In the genomic region with DNA sequence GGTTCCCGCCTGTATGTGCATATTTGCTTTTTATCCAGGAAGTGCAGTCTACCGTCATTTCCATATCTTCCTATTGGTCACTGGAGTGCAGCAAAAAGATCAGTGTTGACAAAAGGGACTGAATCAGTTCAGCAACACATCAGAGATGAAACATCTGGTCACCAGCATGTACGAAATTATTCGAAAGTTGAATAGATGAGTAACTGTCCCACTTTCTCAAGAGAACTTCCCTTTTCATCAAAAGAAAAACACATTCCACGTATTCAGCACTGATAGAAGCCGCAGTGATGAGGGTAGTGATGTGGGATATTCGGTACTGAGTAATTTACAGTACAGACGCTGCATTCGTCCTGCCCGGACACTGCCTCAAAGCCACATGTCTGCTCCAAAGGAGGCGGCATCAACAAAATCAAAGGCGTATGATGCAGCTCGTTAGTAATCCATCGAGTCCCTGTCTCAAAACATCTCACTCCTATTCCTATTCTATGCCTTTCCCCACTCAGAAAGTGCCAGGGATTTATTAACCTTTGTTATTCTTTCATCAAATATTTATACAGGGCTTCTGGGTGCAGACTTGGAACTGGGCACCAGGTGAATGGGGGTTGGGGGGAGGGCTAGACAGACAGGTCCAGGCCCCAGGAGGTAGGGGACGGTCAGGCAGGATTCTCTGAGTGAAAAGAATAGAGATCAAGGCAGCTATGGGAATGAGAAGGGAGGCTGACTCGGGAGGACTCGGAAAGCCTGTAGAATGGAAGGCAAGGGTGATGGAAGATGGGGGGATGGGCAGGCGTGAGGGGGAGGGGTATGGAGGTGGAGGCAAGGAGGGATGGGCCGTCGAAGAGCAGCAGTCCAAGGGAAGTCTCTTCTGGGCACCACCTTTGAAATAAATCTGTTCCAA, we compare ENCODE assay signal across 10 cellular contexts.
DNase-seq lines count a peak whose midpoint lies in the region; TF ChIP-seq lines count a peak whose summit lies in the region.
"Had no signal": no experiment of that assay in that cellular context is flagged by ENCODE, and none has a peak within 500 bp of the region (broad histone marks: within the 10 kb centered on the region; RNA-seq: fewer than 3 reads in every experiment).

No MANE protein-coding gene starts in this region.

- H3K27me3 Mint-ChIP-seq in Calu3 (ENCODE audit: unreplicated experiment), result no peaks in the 10 kb centered on the region

- H3K9me3 ChIP-seq in OCI-LY3 (ENCODE audit: insufficient read depth, low read length) (no peaks in the 10 kb centered on the region), esophagus squamous epithelium (no peaks in the 10 kb centered on the region), neuronal stem cell (replicated peaks in 1 of 2; ENCODE audit: control insufficient read depth in 2 of 2, insufficient read depth in 1 of 2, low read depth in 1 of 2, low read length in 2 of 2) (no peaks in the 10 kb centered on the region)

- H3K9ac ChIP-seq in OCI-LY3 (ENCODE audit: low read length), result no peak overlapping the region
- no peak overlapping the region for H3K9ac ChIP-seq in neuronal stem cell (ENCODE audit: low read depth, low read length, poor library complexity)

- 50 to 59% methylated on average over 20 of the region's 20 CpGs for WGBS in esophagus squamous epithelium, 2 donors
- no CpG with 5 or more reads among the region's 20 CpGs for WGBS in neuronal stem cell (ENCODE audit: extremely low coverage in 2 of 2, insufficient read length in 2 of 2, insufficient replicate concordance in 1 of 2), 2 donors

- DNase-seq in Calu3 (no peak), esophagus squamous epithelium (lab: John Stamatoyannopoulos, UW) (no peak), neuronal stem cell (ENCODE audit: low spot score) (no peak), DMS79 (lab: John Stamatoyannopoulos, UW) (no peak), NCI-H2107 treated with DMSO at 0.1 percent for 48 hours (lab: John Stamatoyannopoulos, UW; ENCODE audit: unreplicated experiment) (no peak), COLO829 (ENCODE audit: low spot score) (no peak)
- no peak for DNase-seq in central memory CD4-positive, alpha-beta T cell
- DNase-seq: activated CD4-positive, alpha-beta T cell treated with anti-CD3 and anti-CD28 coated beads for 4 hours; effector memory CD8-positive, alpha-beta T cell had no signal

- H2BK15ac ChIP-seq in neuronal stem cell (ENCODE audit: low read length), result no peak overlapping the region

- H3K4me3 Mint-ChIP-seq in Calu3 (ENCODE audit: low read depth, unreplicated experiment), result no peak overlapping the region
- H3K4me3 Mint-ChIP-seq: effector memory CD8-positive, alpha-beta T cell had no signal

- H2BK5ac ChIP-seq in neuronal stem cell (ENCODE audit: low read length), result no peak overlapping the region

- H3K23ac ChIP-seq in neuronal stem cell (ENCODE audit: low read depth, low read length, poor library complexity), result no peak overlapping the region

- no peak overlapping the region for H4K8ac ChIP-seq in neuronal stem cell (ENCODE audit: low read depth, low read length)

- no peaks in the 10 kb centered on the region for H3K36me3 ChIP-seq in OCI-LY3 (replicated peaks; ENCODE audit: low read depth, low read length)
- H3K36me3 ChIP-seq in esophagus squamous epithelium, result no peaks in the 10 kb centered on the region
- no peaks in the 10 kb centered on the region for H3K36me3 ChIP-seq in neuronal stem cell (replicated peaks in 1 of 2; ENCODE audit: control insufficient read depth in 2 of 2, insufficient read depth in 2 of 2, low read length in 2 of 2)

- no peak overlapping the region for H3K4me3 ChIP-seq in OCI-LY3 (ENCODE audit: low read length)
- H3K4me3 ChIP-seq in esophagus squamous epithelium, result peak overlapping the region in 1 of 4 donors; percentile 6
- no peak overlapping the region for H3K4me3 ChIP-seq in neuronal stem cell (ENCODE audit: low read length in 2 of 2)

- intact Hi-C loops in Calu3 (cut with micrococcal nuclease; ENCODE audit: unreplicated experiment) (no loop called here), esophagus squamous epithelium (cut with DNase I) (no loop called here)

- CTCF ChIA-PET in Calu3 (lab: Charles Lee), result interaction anchor here (0.7 to 1.2 kb wide), 9 partner anchors 17 to 229 kb away, joined by 3 to 13 read pairs (median 5); no protein-coding TSS in a partner anchor

- TF ChIP-seq CTCF in Calu3 (IDR thresholded peaks at IDR 0.05; ENCODE audit: unreplicated experiment) (no peak), OCI-LY3 (IDR thresholded peaks at IDR 0.05; ENCODE audit: low read depth, low read length) (no peak), esophagus squamous epithelium (IDR thresholded peaks at IDR 0.05) (no peak)

- peak overlapping the region; percentile 49 for H2AK5ac ChIP-seq in neuronal stem cell (ENCODE audit: low read depth, low read length)

- H3K27ac ChIP-seq in OCI-LY3 (ENCODE audit: low read length) (no peak overlapping the region), esophagus squamous epithelium (peak overlapping the region in 3 of 4 donors; percentile 73 to 79 (median 78)), neuronal stem cell (replicated peaks; ENCODE audit: low read length) (peak overlapping the region; percentile 72)

- H2AFZ ChIP-seq in OCI-LY3 (ENCODE audit: low read depth, low read length) (no peak overlapping the region), neuronal stem cell (ENCODE audit: low read length) (no peak overlapping the region)

- H3K27ac Mint-ChIP-seq in Calu3 (ENCODE audit: unreplicated experiment), result peak overlapping the region; percentile 11
- H3K27ac Mint-ChIP-seq: effector memory CD8-positive, alpha-beta T cell had no signal

- H4K91ac ChIP-seq in neuronal stem cell (ENCODE audit: low read depth, low read length, poor library complexity), result no peak overlapping the region

- no peak overlapping the region for H3K18ac ChIP-seq in neuronal stem cell (ENCODE audit: low read length)

- no peaks in the 10 kb centered on the region for H4K20me1 ChIP-seq in OCI-LY3 (ENCODE audit: insufficient read depth, low read length)

- H3K9me3 Mint-ChIP-seq in Calu3 (ENCODE audit: low read depth, unreplicated experiment), result no peaks in the 10 kb centered on the region
- H3K9me3 Mint-ChIP-seq: effector memory CD8-positive, alpha-beta T cell had no signal

- peak overlapping the region; percentile 11; the same call in 1 of the 2 replicates for H3K4me2 ChIP-seq in OCI-LY3 (ENCODE audit: low read length)
- H3K4me2 ChIP-seq in neuronal stem cell (ENCODE audit: insufficient read depth, low read length, poor library complexity, severe bottlenecking), result no peak overlapping the region

- BruUV-seq in Calu3 (replicated peaks; lab: Mats Ljungman, UMichigan), result no TSS peak

- no peak overlapping the region for H2BK120ac ChIP-seq in neuronal stem cell (ENCODE audit: low read depth, low read length)

- H3K4me1 Mint-ChIP-seq in Calu3 (ENCODE audit: low read depth, unreplicated experiment), result peaks cover 16% of the 10 kb centered on the region

- H3K4me1 ChIP-seq in OCI-LY3 (ENCODE audit: low read length), result peaks cover 11% of the 10 kb centered on the region
- H3K4me1 ChIP-seq in esophagus squamous epithelium, result peaks cover 3 to 19% (median 4%) of the 10 kb centered on the region in 3 donors
- H3K4me1 ChIP-seq in neuronal stem cell (ENCODE audit: control insufficient read depth in 2 of 2, insufficient read depth in 1 of 2, low read depth in 1 of 2, low read length in 2 of 2), result peaks cover 1 to 17% of the 10 kb centered on the region in 2 donors

- H2BK12ac ChIP-seq in neuronal stem cell (ENCODE audit: low read length), result peak overlapping the region; percentile 60

- peak overlapping the region; percentile 45 for H3K4ac ChIP-seq in neuronal stem cell (ENCODE audit: low read length)

- no peaks in the 10 kb centered on the region for H3K36me3 Mint-ChIP-seq in Calu3 (ENCODE audit: insufficient read depth, unreplicated experiment)

- no peaks in the 10 kb centered on the region for H3K79me2 ChIP-seq in OCI-LY3 (ENCODE audit: low read length)

- TF ChIP-seq POLR2A in esophagus squamous epithelium (IDR thresholded peaks at IDR 0.05), result no peak

- no peak overlapping the region for H3K14ac ChIP-seq in neuronal stem cell (ENCODE audit: low read length)

- no peaks in the 10 kb centered on the region for H3K79me1 ChIP-seq in neuronal stem cell (ENCODE audit: low read depth, low read length)

- H3K27me3 ChIP-seq in OCI-LY3 (ENCODE audit: low read depth, low read length), result no peaks in the 10 kb centered on the region
- H3K27me3 ChIP-seq in esophagus squamous epithelium, result no peaks in the 10 kb centered on the region
- H3K27me3 ChIP-seq in neuronal stem cell (ENCODE audit: control insufficient read depth in 3 of 3, insufficient read depth in 3 of 3, low read depth in 1 of 3, low read length in 3 of 3), result no peaks in the 10 kb centered on the region
